Comparison of ENCODE assay signal across 8 cellular contexts in the genomic region with DNA sequence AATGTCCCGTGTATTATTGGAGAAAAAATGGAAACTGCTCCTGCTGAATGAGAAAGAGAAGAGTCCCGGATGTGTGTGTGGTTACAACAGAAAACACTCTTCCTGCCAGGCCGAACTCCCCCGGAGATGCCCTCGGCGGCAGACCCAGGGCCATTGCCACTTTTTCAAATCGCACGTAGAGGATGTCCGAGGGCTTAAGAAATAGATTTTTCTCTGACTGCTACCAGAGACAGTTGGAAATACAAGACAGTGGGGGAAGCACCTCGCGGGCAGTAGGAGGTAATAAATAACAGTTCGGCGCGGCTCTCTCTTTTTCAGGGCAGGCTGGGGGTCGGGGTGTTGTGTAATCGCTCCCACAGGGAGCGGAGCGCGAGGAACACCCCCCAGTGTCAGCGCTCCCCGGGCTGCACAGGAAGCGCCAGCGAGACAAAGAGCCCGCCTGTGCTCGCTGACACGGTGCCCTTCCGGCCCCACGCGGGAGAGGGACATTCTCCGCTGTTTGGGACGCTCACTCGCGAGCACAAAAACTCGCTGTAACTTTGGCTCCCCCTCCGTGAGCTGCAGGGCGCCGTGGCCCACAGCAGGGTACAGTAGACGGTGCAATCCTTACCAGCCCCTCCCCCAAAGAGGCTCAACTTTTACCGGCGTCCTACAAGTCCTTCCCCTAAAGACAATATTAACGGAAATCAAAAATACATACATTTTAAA. TPM values are rescaled to one million over a fixed set of nuclear protein-coding genes. Genes with fewer than 3 reads are reported as not detected.
DNase-seq lines count a peak whose midpoint lies in the region; ATAC-seq, FAIRE-seq and TF ChIP-seq lines count a peak whose summit lies in the region.

No MANE protein-coding gene starts in this region.

- TF ChIP-seq CTCF in DND-41 (IDR thresholded peaks at IDR 0.05; ENCODE audit: borderline replicate concordance, extremely low read depth, low read length, poor library complexity, severe bottlenecking): no peak
- no peak for TF ChIP-seq CTCF in pancreas (IDR thresholded peaks at IDR 0.05)
- no peak for TF ChIP-seq CTCF in transverse colon (IDR thresholded peaks at IDR 0.05)

- H3K9ac ChIP-seq in DND-41 (ENCODE audit: low read depth, low read length): peak overlapping the region; percentile 93

- H4K20me1 ChIP-seq in DND-41 (ENCODE audit: insufficient read depth, low read length): peaks cover 38% of the 10 kb centered on the region

- peaks cover 23 to 34% of the 10 kb centered on the region in 2 donors for H3K36me3 Mint-ChIP-seq in activated naive CD4-positive, alpha-beta T cell treated with anti-CD3 and anti-CD28 coated beads, Interleukin-2, amount 50 U/mL, for 72 hours

- TF ChIP-seq POLR2A in transverse colon (IDR thresholded peaks at IDR 0.05): peak; percentile 62

- no peaks in the 10 kb centered on the region for H3K9me3 Mint-ChIP-seq in activated naive CD4-positive, alpha-beta T cell treated with anti-CD3 and anti-CD28 coated beads, Interleukin-2, amount 50 U/mL, for 72 hours

- TF ChIP-seq EP300 in transverse colon (IDR thresholded peaks at IDR 0.05; ENCODE audit: low read depth): no peak

- H3K4me1 ChIP-seq in DND-41 (ENCODE audit: insufficient read depth, low read length) (peaks cover 48% of the 10 kb centered on the region), pancreas (peaks cover 0 to 31% (median 11%) of the 10 kb centered on the region in 3 donors), transverse colon (peaks cover 10 to 47% (median 34%) of the 10 kb centered on the region in 4 donors)

- DNase-seq in DND-41 (peak; percentile 82), HTR-8/SVneo (ENCODE audit: insufficient read length, low spot score) (peak; percentile 66), SK-N-DZ (ENCODE audit: low spot score) (peak; percentile 79), Right ventricle myocardium inferior (ENCODE audit: missing footprints) (peak; percentile 90), pancreas (peak; percentile 56 to 80 (median 70)), transverse colon (peak; percentile 71)
- DNase-seq in activated naive CD4-positive, alpha-beta T cell treated with anti-CD3 and anti-CD28 coated beads, Interleukin-2, amount 50 U/mL, for 72 hours (ENCODE audit: low spot score in 2 of 2): peak; percentile 59 to 73

- H3K27me3 ChIP-seq in DND-41 (ENCODE audit: insufficient read depth, low read length, poor library complexity) (no peaks in the 10 kb centered on the region), pancreas (no peaks in the 10 kb centered on the region), transverse colon (no peaks in the 10 kb centered on the region)

- H3K79me2 ChIP-seq in DND-41 (ENCODE audit: insufficient read depth, low read length): peaks cover 61% of the 10 kb centered on the region

- H3K27ac ChIP-seq in DND-41 (ENCODE audit: low read length): peak overlapping the region; percentile 96
- peak overlapping the region; percentile 54 to 96 (median 89) for H3K27ac ChIP-seq in pancreas
- peak overlapping the region; percentile 92 to 96 (median 94) for H3K27ac ChIP-seq in transverse colon

- peak overlapping the region; percentile 99 for H3K27ac Mint-ChIP-seq in activated naive CD4-positive, alpha-beta T cell treated with anti-CD3 and anti-CD28 coated beads, Interleukin-2, amount 50 U/mL, for 72 hours

- intact Hi-C loops in Right ventricle myocardium inferior (cut with DNase I): loop anchor here (5.0 kb wide), 4 partner anchors 40 to 250 kb away; no protein-coding TSS in a partner anchor
- intact Hi-C loops in pancreas (cut with DNase I): no loop called here
- intact Hi-C loops in transverse colon (cut with DNase I; ENCODE audit: low total_unique reads): loop anchor here (10.0 kb wide), 1 partner anchor 58 kb away; no protein-coding TSS in a partner anchor

- peak overlapping the region; percentile 83 for H2AFZ ChIP-seq in DND-41 (ENCODE audit: low read depth, low read length)

- H3K4me2 ChIP-seq in DND-41 (ENCODE audit: insufficient read depth, low read length): peak overlapping the region; percentile 76

- no peaks in the 10 kb centered on the region for H3K9me3 ChIP-seq in DND-41 (ENCODE audit: insufficient read depth, low read length, severe bottlenecking)
- no peaks in the 10 kb centered on the region for H3K9me3 ChIP-seq in pancreas
- H3K9me3 ChIP-seq in transverse colon: no peaks in the 10 kb centered on the region

- in situ Hi-C loops in transverse colon (cut with MboI; ENCODE audit: low pct_ligation_motif_present in 1 of 4, low pct_unique_long_range_greater_than_20kb in 1 of 4, low sequenced_read_pairs in 3 of 4): no loop called here

- 0% methylated on average over 41 of the region's 41 CpGs for WGBS in pancreas, 2 donors
- 0% methylated on average over 12 to 41 of the region's 41 CpGs for WGBS in transverse colon (ENCODE audit: low coverage in 1 of 2), 2 donors

- H3K36me3 ChIP-seq in DND-41 (ENCODE audit: insufficient read depth, low read length): peaks cover 13% of the 10 kb centered on the region
- no peaks in the 10 kb centered on the region for H3K36me3 ChIP-seq in pancreas
- no peaks in the 10 kb centered on the region for H3K36me3 ChIP-seq in transverse colon

- ATAC-seq in DND-41 (ENCODE audit: insufficient read depth, low read depth) (peak; percentile 73), GM21390 (IDR thresholded peaks at IDR 0.05; ENCODE audit: unreplicated experiment) (peak; percentile 67), Right ventricle myocardium inferior (peak; percentile 86), pancreas (peak; percentile 64 to 83 (median 78))
- peak; percentile 73 to 79 for ATAC-seq in activated naive CD4-positive, alpha-beta T cell treated with anti-CD3 and anti-CD28 coated beads, Interleukin-2, amount 50 U/mL, for 72 hours

- H3K4me3 ChIP-seq in DND-41 (ENCODE audit: low read depth in 1 of 2, low read length in 2 of 2) (peak overlapping the region; percentile 93 to 95), pancreas (peak overlapping the region; percentile 31 to 72 (median 46)), transverse colon (peak overlapping the region; percentile 51 to 71 (median 60))

- FAIRE-seq in HTR-8/SVneo (lab: Jason Lieb, UNC) (no peak), pancreas (lab: Jason Lieb, UNC) (no peak)

RNA-seq across cellular contexts. Expression of a gene that starts 1.1 kb away (rescaled TPM):
- polyA plus RNA-seq in SK-N-DZ (2014; cell fraction: cytosol; rRNA removed): 66.3 and 66.4 TPM in 2 replicates
- 36.2 and 37.4 TPM in 2 replicates for polyA plus RNA-seq in SK-N-DZ (2014; cell fraction: nucleus; rRNA removed)
- 10 to 100 TPM; 14.8 to 24.9 TPM for total RNA-seq in activated naive CD4-positive, alpha-beta T cell treated with anti-CD3 and anti-CD28 coated beads, Interleukin-2, amount 50 U/mL, for 72 hours
- total RNA-seq in Right ventricle myocardium inferior: 26.8 TPM
- total RNA-seq in pancreas: 10 to 100 TPM; 17.3 to 47.8 (median 21.5) TPM
- polyA plus RNA-seq in pancreas: 10 to 100 TPM; 20.9 to 31.9 TPM
- 100 to 1,000 TPM in 1 of 4 donors, 10 to 100 TPM in 3; 67.3 to 175 (median 95.0) TPM for total RNA-seq in transverse colon

Comparison
In these comparisons a context has a peak if more than half of its experiments do, and no peak if none do; other contexts are left out.
1. Peak in every context shown above with its lines: DNase-seq, ATAC-seq, H3K4me3 ChIP-seq and H3K27ac ChIP-seq.
2. intact Hi-C loops: an anchor here in Right ventricle myocardium inferior (5.0 kb wide) and transverse colon (10.0 kb wide); none called in pancreas.